Comparison of ENCODE assay signal across 11 cellular contexts in genomic region chr17:45046536-45047125, GRCh38. TPM values are rescaled to one million over a fixed set of nuclear protein-coding genes. Genes with fewer than 3 reads are reported as not detected.
DNase-seq lines count a peak whose midpoint lies in the region; ATAC-seq and TF ChIP-seq lines count a peak whose summit lies in the region.
"Had no signal": no experiment of that assay in that cellular context is flagged by ENCODE, and none has a peak within 500 bp of the region (broad histone marks: within the 10 kb centered on the region; RNA-seq: fewer than 3 reads in every experiment).

No MANE protein-coding gene starts in this region.

- H3K4me3 Mint-ChIP-seq in activated CD8-positive, alpha-beta memory T cell treated with anti-CD3 and anti-CD28 coated beads, Interleukin-2, amount 10 ng/mL, durations not matched to agents 7 days and 5 days: no peak overlapping the region

- peaks cover 3% of the 10 kb centered on the region for H3K36me3 Mint-ChIP-seq in activated CD8-positive, alpha-beta memory T cell treated with anti-CD3 and anti-CD28 coated beads, Interleukin-2, amount 10 ng/mL, durations not matched to agents 7 days and 5 days

- no peak for DNase-seq in activated CD8-positive, alpha-beta memory T cell treated with anti-CD3 and anti-CD28 coated beads, Interleukin-2, amount 10 ng/mL, durations not matched to agents 7 days and 5 days
- no peak for DNase-seq in activated CD8-positive, alpha-beta memory T cell treated with anti-CD3 and anti-CD28 coated beads, Interleukin-2, amount 50 U/mL, for 48 hours
- DNase-seq in NCI-H460 (ENCODE audit: extremely low read depth, low read depth) (peak; percentile 26), epithelial cell of proximal tubule (ENCODE audit: low read depth) (peak; percentile 79), suprapubic skin (ENCODE audit: low spot score in 2 of 2) (no peak), NCI-H2029 (lab: John Stamatoyannopoulos, UW) (no peak), SKM-1 (lab: John Stamatoyannopoulos, UW; ENCODE audit: unreplicated experiment) (no peak)
- DNase-seq: stimulated activated CD4-positive, alpha-beta T cell treated with anti-CD3 and anti-CD28 coated beads, Interleukin-4, amount 100 ng/mL, for 24 hours had no signal

- H3K27me3 Mint-ChIP-seq in activated CD8-positive, alpha-beta memory T cell treated with anti-CD3 and anti-CD28 coated beads, Interleukin-2, amount 10 ng/mL, durations not matched to agents 7 days and 5 days: no peaks in the 10 kb centered on the region

- H3K9me3 ChIP-seq in suprapubic skin: no peaks in the 10 kb centered on the region
- H3K9me3 ChIP-seq: neutrophil had no signal

- TF ChIP-seq CTCF in epithelial cell of proximal tubule (conservative IDR thresholded peaks at IDR 0.05; ENCODE audit: low read depth, low read length): no peak
- TF ChIP-seq CTCF in suprapubic skin (IDR thresholded peaks at IDR 0.05): no peak

- no peak for TF ChIP-seq POLR2A in suprapubic skin (IDR thresholded peaks at IDR 0.05)

- peaks cover 32% of the 10 kb centered on the region for H3K4me1 Mint-ChIP-seq in activated CD8-positive, alpha-beta memory T cell treated with anti-CD3 and anti-CD28 coated beads, Interleukin-2, amount 10 ng/mL, durations not matched to agents 7 days and 5 days

- no peaks in the 10 kb centered on the region for H3K9me3 Mint-ChIP-seq in activated CD8-positive, alpha-beta memory T cell treated with anti-CD3 and anti-CD28 coated beads, Interleukin-2, amount 10 ng/mL, durations not matched to agents 7 days and 5 days (ENCODE audit: low read depth)

- TF ChIP-seq EP300 in suprapubic skin (IDR thresholded peaks at IDR 0.05): no peak

- no peaks in the 10 kb centered on the region for H3K27me3 ChIP-seq in suprapubic skin
- H3K27me3 ChIP-seq: neutrophil had no signal

- peak overlapping the region; percentile 89 for H3K27ac ChIP-seq in suprapubic skin
- H3K27ac ChIP-seq: neutrophil, VCaP had no signal

- no peak overlapping the region for H3K4me3 ChIP-seq in epithelial cell of proximal tubule (ENCODE audit: low read depth, low read length)
- H3K4me3 ChIP-seq in suprapubic skin: no peak overlapping the region

- no peak for ATAC-seq in activated CD8-positive, alpha-beta memory T cell treated with anti-CD3 and anti-CD28 coated beads, Interleukin-2, amount 10 ng/mL, durations not matched to agents 7 days and 5 days
- no peak for ATAC-seq in GM21529 (IDR thresholded peaks at IDR 0.05; ENCODE audit: unreplicated experiment)

- peaks cover 78% of the 10 kb centered on the region for H3K4me1 ChIP-seq in suprapubic skin

- H3K36me3 ChIP-seq in suprapubic skin: no peaks in the 10 kb centered on the region
- H3K36me3 ChIP-seq: neutrophil had no signal

- CTCF ChIA-PET in activated CD8-positive, alpha-beta memory T cell treated with anti-CD3 and anti-CD28 coated beads, Interleukin-2, amount 10 ng/mL, durations not matched to agents 7 days and 5 days (lab: Charles Lee): interaction anchor here (0.7 to 1.8 kb wide), 2 partner anchors 89 to 183 kb away, joined by 3 to 4 read pairs; partner anchors contain the start of gene ACBD4

- 64% methylated on average over 9 of the region's 9 CpGs for WGBS in suprapubic skin

- peak overlapping the region; percentile 15 for H3K27ac Mint-ChIP-seq in activated CD8-positive, alpha-beta memory T cell treated with anti-CD3 and anti-CD28 coated beads, Interleukin-2, amount 10 ng/mL, durations not matched to agents 7 days and 5 days

RNA-seq across cellular contexts. Expression of gene DCAKD, which starts 4.8 kb away (rescaled TPM):
- total RNA-seq in activated CD8-positive, alpha-beta memory T cell treated with anti-CD3 and anti-CD28 coated beads, Interleukin-2, amount 10 ng/mL, durations not matched to agents 7 days and 5 days: 10 to 100 TPM; 29.4 to 34.3 TPM
- total RNA-seq in NCI-H460 (2014; rRNA removed; shearing (Covaris generic)): 22.8 and 24.0 TPM in 2 replicates
- 36.1 and 57.0 TPM in 2 replicates for polyA plus RNA-seq in NCI-H460 (2014; cell fraction: nucleus; rRNA removed)
- 40.4 and 44.4 TPM in 2 replicates for total RNA-seq in epithelial cell of proximal tubule
- total RNA-seq in suprapubic skin: 10 to 100 TPM; 49.1 to 68.5 (median 60.9) TPM

RNA-seq across cellular contexts. Expression of gene NMT1, which starts 14.5 kb away (rescaled TPM):
- 100 to 1,000 TPM; 136 to 148 TPM for total RNA-seq in activated CD8-positive, alpha-beta memory T cell treated with anti-CD3 and anti-CD28 coated beads, Interleukin-2, amount 10 ng/mL, durations not matched to agents 7 days and 5 days
- 88.9 and 561 TPM in 2 replicates for total RNA-seq in NCI-H460 (2014; rRNA removed; shearing (Covaris generic))
- polyA plus RNA-seq in NCI-H460 (2014; cell fraction: nucleus; rRNA removed): 66.9 and 86.9 TPM in 2 replicates
- total RNA-seq in epithelial cell of proximal tubule (81.9 and 82.5 TPM in 2 replicates), suprapubic skin (10 to 100 TPM; 53.2 to 73.3 (median 65.9) TPM)

Comparison
In these comparisons a context has a peak if more than half of its experiments do, and no peak if none do; other contexts are left out.
1. DNase-seq: peak in NCI-H460 (single experiment) and epithelial cell of proximal tubule (single experiment); none in activated CD8-positive, alpha-beta memory T cell treated with anti-CD3 and anti-CD28 coated beads, Interleukin-2, amount 10 ng/mL, durations not matched to agents 7 days and 5 days (single experiment), activated CD8-positive, alpha-beta memory T cell treated with anti-CD3 and anti-CD28 coated beads, Interleukin-2, amount 50 U/mL, for 48 hours (single experiment), suprapubic skin (0 of 2), NCI-H2029 (single experiment) and SKM-1 (single experiment).